Comparison of ENCODE assay signal across 8 cellular contexts in genomic region chrX:38627683-38628082, GRCh38.
DNase-seq lines count a peak whose midpoint lies in the region; ATAC-seq and TF ChIP-seq lines count a peak whose summit lies in the region.
"Had no signal": no experiment of that assay in that cellular context is flagged by ENCODE, and none has a peak within 500 bp of the region (broad histone marks: within the 10 kb centered on the region; RNA-seq: fewer than 3 reads in every experiment).

No MANE protein-coding gene starts in this region.

- H3K9ac ChIP-seq in KMS-11, result no peak overlapping the region

- peak; percentile 79 for ATAC-seq in GM21515 (IDR thresholded peaks at IDR 0.05; ENCODE audit: unreplicated experiment)
- ATAC-seq in HG03196 (IDR thresholded peaks at IDR 0.05; ENCODE audit: unreplicated experiment), result no peak

- no peak overlapping the region for H3K4me3 Mint-ChIP-seq in activated CD4-positive, alpha-beta memory T cell treated with anti-CD3 and anti-CD28 coated beads for 36 hours
- H3K4me3 Mint-ChIP-seq: activated naive CD4-positive, alpha-beta T cell treated with anti-CD3 and anti-CD28 coated beads, Interleukin-2, amount 50 U/mL, for 24 hours had no signal

- H4K20me1 ChIP-seq in KMS-11 (ENCODE audit: insufficient read depth), result no peaks in the 10 kb centered on the region

- H3K4me1 Mint-ChIP-seq in activated CD4-positive, alpha-beta memory T cell treated with anti-CD3 and anti-CD28 coated beads for 36 hours (ENCODE audit: low read depth), result peaks cover 2% of the 10 kb centered on the region

- no peak overlapping the region for H3K4me3 ChIP-seq in GM12864 (ENCODE audit: low read depth, low read length)
- H3K4me3 ChIP-seq in KMS-11 (IDR thresholded peaks at IDR 0.05; ENCODE audit: insufficient read depth, low read depth, low read length), result no peak overlapping the region
- H3K4me3 ChIP-seq in kidney epithelial cell (ENCODE audit: low read depth, low read length), result no peak overlapping the region

- intact Hi-C loops in activated CD4-positive, alpha-beta memory T cell treated with anti-CD3 and anti-CD28 coated beads for 36 hours (cut with micrococcal nuclease), result no loop called here

- no peak overlapping the region for H2AFZ ChIP-seq in KMS-11 (ENCODE audit: low read depth)

- H3K4me2 ChIP-seq in KMS-11, result no peak overlapping the region

- no peaks in the 10 kb centered on the region for H3K9me3 Mint-ChIP-seq in activated CD4-positive, alpha-beta memory T cell treated with anti-CD3 and anti-CD28 coated beads for 36 hours
- H3K9me3 Mint-ChIP-seq: activated naive CD4-positive, alpha-beta T cell treated with anti-CD3 and anti-CD28 coated beads, Interleukin-2, amount 50 U/mL, for 24 hours had no signal

- no peaks in the 10 kb centered on the region for H3K36me3 Mint-ChIP-seq in activated CD4-positive, alpha-beta memory T cell treated with anti-CD3 and anti-CD28 coated beads for 36 hours
- H3K36me3 Mint-ChIP-seq: activated naive CD4-positive, alpha-beta T cell treated with anti-CD3 and anti-CD28 coated beads, Interleukin-2, amount 50 U/mL, for 24 hours had no signal

- H3K36me3 ChIP-seq in KMS-11 (ENCODE audit: insufficient read depth) (no peaks in the 10 kb centered on the region), kidney epithelial cell (ENCODE audit: control insufficient read depth, insufficient read depth, low read length) (no peaks in the 10 kb centered on the region)

- H3K27me3 Mint-ChIP-seq in activated CD4-positive, alpha-beta memory T cell treated with anti-CD3 and anti-CD28 coated beads for 36 hours, result no peaks in the 10 kb centered on the region

- TF ChIP-seq CTCF in GM12864 (IDR thresholded peaks at IDR 0.05; ENCODE audit: low read depth, low read length, missing control alignments) (peak; percentile 74), KMS-11 (conservative IDR thresholded peaks at IDR 0.05; ENCODE audit: low read depth, low read length) (peak; percentile 53), kidney epithelial cell (IDR thresholded peaks at IDR 0.05; ENCODE audit: insufficient read depth, low read length, poor library complexity, severe bottlenecking) (peak; percentile 36)

- H3K27ac ChIP-seq in KMS-11, result no peak overlapping the region

- CTCF ChIA-PET in activated CD4-positive, alpha-beta memory T cell treated with anti-CD3 and anti-CD28 coated beads for 36 hours (lab: Charles Lee), result interaction anchor here (1.0 to 1.2 kb wide), 3 partner anchors 26 to 140 kb away, joined by 3 read pairs; no protein-coding TSS in a partner anchor

- POLR2A ChIA-PET in activated CD4-positive, alpha-beta memory T cell treated with anti-CD3 and anti-CD28 coated beads for 36 hours (lab: Charles Lee), result no interaction called here

- H3K4me1 ChIP-seq in KMS-11 (ENCODE audit: low read depth, poor library complexity, severe bottlenecking), result no peaks in the 10 kb centered on the region

- DNase-seq in GM12864 (ENCODE audit: low read depth), result no peak
- DNase-seq in activated CD4-positive, alpha-beta memory T cell treated with anti-CD3 and anti-CD28 coated beads for 36 hours, result peak; percentile 16
- no peak for DNase-seq in kidney epithelial cell (ENCODE audit: low read depth)
- DNase-seq in dedifferentiated amniotic fluid mesenchymal stem cell (ENCODE audit: extremely low spot score), result no peak

- H3K27me3 ChIP-seq in KMS-11 (ENCODE audit: insufficient read depth, low read depth), result no peaks in the 10 kb centered on the region
- H3K27me3 ChIP-seq in kidney epithelial cell (ENCODE audit: control insufficient read depth, insufficient read depth, low read length), result no peaks in the 10 kb centered on the region

- H3K79me2 ChIP-seq in KMS-11 (ENCODE audit: insufficient read depth, low read depth), result no peaks in the 10 kb centered on the region

- H3K27ac Mint-ChIP-seq in activated CD4-positive, alpha-beta memory T cell treated with anti-CD3 and anti-CD28 coated beads for 36 hours, result no peak overlapping the region
- H3K27ac Mint-ChIP-seq: activated naive CD4-positive, alpha-beta T cell treated with anti-CD3 and anti-CD28 coated beads, Interleukin-2, amount 50 U/mL, for 24 hours had no signal
